Comparison of ENCODE assay signal across 29 cellular contexts in genomic region chr6:16224409-16224808, GRCh38. TPM values are rescaled to one million over a fixed set of nuclear protein-coding genes. Genes with fewer than 3 reads are reported as not detected.
DNase-seq lines count a peak whose midpoint lies in the region; FAIRE-seq and TF ChIP-seq lines count a peak whose summit lies in the region.
"Had no signal": no experiment of that assay in that cellular context is flagged by ENCODE, and none has a peak within 500 bp of the region (broad histone marks: within the 10 kb centered on the region; RNA-seq: fewer than 3 reads in every experiment).

No MANE protein-coding gene starts in this region.

- peak; percentile 32 to 41 for DNase-seq in NOMO-1 (lab: John Stamatoyannopoulos, UW; ENCODE audit: unreplicated experiment in 2 of 2)
- no peak for DNase-seq in NOMO-1 treated with dmso at 0.1 percent for 144 hours (lab: John Stamatoyannopoulos, UW; ENCODE audit: unreplicated experiment)
- DNase-seq in SKM-1 treated with dmso at 0.1 percent for 144 hours (lab: John Stamatoyannopoulos, UW; ENCODE audit: unreplicated experiment): peak; percentile 65
- peak; percentile 74 to 91 for DNase-seq in erythroblast (lab: John Stamatoyannopoulos, UW)
- DNase-seq in NCI-H1105 treated with DMSO at 0.1 percent for 48 hours (lab: John Stamatoyannopoulos, UW): no peak
- no peak for DNase-seq in NCI-H69 (lab: John Stamatoyannopoulos, UW)
- no peak for DNase-seq in frontal cortex (ENCODE audit: low spot score in 2 of 2)
- DNase-seq in glomerular visceral epithelial cell (ENCODE audit: extremely low spot score): no peak
- DNase-seq: activated CD4-positive, alpha-beta T cell treated with anti-CD3 and anti-CD28 coated beads for 36 hours; activated CD8-positive, alpha-beta T cell treated with anti-CD3 and anti-CD28 coated beads, Interleukin-2, amount 10 ng/mL, durations not matched to agents 7 days and 5 days; activated naive CD4-positive, alpha-beta T cell treated with anti-CD3 and anti-CD28 coated beads, Interleukin-2, amount 50 U/mL, for 16 hours; COR-L47; DMS53; GOT3; head of caudate nucleus; kidney; left ventricle myocardium superior; NCI-H1436; NCI-H2081 treated with DMSO at 0.1 percent for 48 hours; NCI-H2227 treated with DMSO at 0.1 percent for 48 hours; NCI-H526; posterior cingulate gyrus; SJCRH30; stimulated activated CD4-positive, alpha-beta T cell treated with anti-CD3 and anti-CD28 coated beads, Interleukin-12 subunit alpha, Interleukin-12 subunit beta, amount 100 ng/mL, for 4 hours; stimulated activated CD4-positive, alpha-beta T cell treated with anti-CD3 and anti-CD28 coated beads, Interleukin-4, amount 100 ng/mL, for 1 hour; T-helper 1 cell; transverse colon had no signal

- TF ChIP-seq POLR2A in erythroblast (IDR thresholded peaks at IDR 0.05; ENCODE audit: low read length): no peak

- FAIRE-seq in frontal cortex (lab: Jason Lieb, UNC): no peak
- FAIRE-seq: kidney, TTC549 had no signal

RNA-seq across cellular contexts. Expression of gene GMPR, which starts 14.0 kb away (rescaled TPM):
- 2.4 TPM for total RNA-seq in frontal cortex
- total RNA-seq: G401 had no signal

Comparison
In these comparisons a context has a peak if more than half of its experiments do, and no peak if none do; other contexts are left out.
1. DNase-seq: peak in NOMO-1 (2 of 2), SKM-1 treated with dmso at 0.1 percent for 144 hours (single experiment) and erythroblast (2 of 2); none in NOMO-1 treated with dmso at 0.1 percent for 144 hours (single experiment), NCI-H1105 treated with DMSO at 0.1 percent for 48 hours (single experiment), NCI-H69 (single experiment), frontal cortex (0 of 2) and glomerular visceral epithelial cell (single experiment).